In genomic region chr5:154857534-154858250, GRCh38 we compare ENCODE assay signal across 8 cellular contexts. TPM values are rescaled to one million over a fixed set of nuclear protein-coding genes. Genes with fewer than 3 reads are reported as not detected.
A peak's percentile ranks its signal among the peaks of the same experiment; 100 is the strongest.
DNase-seq lines count a peak whose midpoint lies in the region; ATAC-seq and TF ChIP-seq lines count a peak whose summit lies in the region.

No MANE protein-coding gene starts in this region.

- TF ChIP-seq POLR2A in erythroblast (IDR thresholded peaks at IDR 0.05; ENCODE audit: low read length): no peak

- H3K27ac ChIP-seq in HUES64 (ENCODE audit: low read depth, low read length): peak overlapping the region; percentile 96

- peak overlapping the region; percentile 91 for H3K4me3 ChIP-seq in HUES64 (ENCODE audit: low read length)
- H3K4me3 ChIP-seq in mucosa of stomach (ENCODE audit: low read length): peak overlapping the region; percentile 97

- H3K27me3 ChIP-seq in HUES64 (ENCODE audit: insufficient read depth, low read length): no peaks in the 10 kb centered on the region
- no peaks in the 10 kb centered on the region for H3K27me3 ChIP-seq in mucosa of stomach (ENCODE audit: control insufficient read depth, insufficient read depth, low read length)

- WGBS in HUES64: under 1% methylated on average over 56 of the region's 57 CpGs

- H3K9ac ChIP-seq in HUES64 (ENCODE audit: low read depth, low read length) (peak overlapping the region; percentile 92), mucosa of stomach (ENCODE audit: low read length) (peak overlapping the region; percentile 91)

- peak; percentile 99 for DNase-seq in DMS 273 (lab: John Stamatoyannopoulos, UW; ENCODE audit: unreplicated experiment)
- DNase-seq in OCI-M1 (lab: John Stamatoyannopoulos, UW): peak; percentile 98
- DNase-seq in activated T-cell treated with anti-CD3 and anti-CD28 coated beads, Interleukin-2, amount 50 U/mL, for 1 hour: peak; percentile 90
- peak; percentile 94 to 95 for DNase-seq in erythroblast (lab: John Stamatoyannopoulos, UW)
- peak; percentile 88 for DNase-seq in stimulated activated CD8-positive, alpha-beta memory T cell treated with anti-CD3 and anti-CD28 coated beads, Interleukin-4, amount 100 ng/mL, for 48 hours

- peaks cover 2% of the 10 kb centered on the region; the same call in 1 of the 2 replicates for H3K36me3 ChIP-seq in HUES64 (ENCODE audit: insufficient read depth, low read length)
- H3K36me3 ChIP-seq in mucosa of stomach (ENCODE audit: control insufficient read depth, insufficient read depth, low read length): no peaks in the 10 kb centered on the region

- no peaks in the 10 kb centered on the region for H3K9me3 ChIP-seq in HUES64 (ENCODE audit: insufficient read depth, low read depth, low read length)
- H3K9me3 ChIP-seq in mucosa of stomach (ENCODE audit: control insufficient read depth, low read length): no peaks in the 10 kb centered on the region

- peak; percentile 60 for ATAC-seq in GM21515 (IDR thresholded peaks at IDR 0.05; ENCODE audit: unreplicated experiment)

- H3K4me1 ChIP-seq in HUES64 (ENCODE audit: insufficient read depth, low read length) (peaks cover 13% of the 10 kb centered on the region; the same call in 1 of the 2 replicates), mucosa of stomach (ENCODE audit: control insufficient read depth, insufficient read depth, low read length) (peaks cover 20% of the 10 kb centered on the region)

RNA-seq across cellular contexts. Expression of gene CNOT8, which starts 0.7 kb away (rescaled TPM):
- 46.6 TPM for polyA plus RNA-seq in HUES64 (2013, experiment 1 of 2)
- 50.0 TPM for polyA plus RNA-seq in HUES64 (2013, experiment 2 of 2)

RNA-seq across cellular contexts. Expression of gene FAXDC2, which starts 7.3 kb away (rescaled TPM):
- polyA plus RNA-seq in HUES64 (2013, experiment 1 of 2): 1.7 TPM
- polyA plus RNA-seq in HUES64 (2013, experiment 2 of 2): 4.8 TPM

Comparison
In these comparisons a context has a peak if more than half of its experiments do, and no peak if none do; other contexts are left out.
1. Peak in every context shown above with its lines: DNase-seq, ATAC-seq, H3K4me3 ChIP-seq and H3K27ac ChIP-seq.